24 cellular contexts compared by ENCODE assay signal in the genomic region with DNA sequence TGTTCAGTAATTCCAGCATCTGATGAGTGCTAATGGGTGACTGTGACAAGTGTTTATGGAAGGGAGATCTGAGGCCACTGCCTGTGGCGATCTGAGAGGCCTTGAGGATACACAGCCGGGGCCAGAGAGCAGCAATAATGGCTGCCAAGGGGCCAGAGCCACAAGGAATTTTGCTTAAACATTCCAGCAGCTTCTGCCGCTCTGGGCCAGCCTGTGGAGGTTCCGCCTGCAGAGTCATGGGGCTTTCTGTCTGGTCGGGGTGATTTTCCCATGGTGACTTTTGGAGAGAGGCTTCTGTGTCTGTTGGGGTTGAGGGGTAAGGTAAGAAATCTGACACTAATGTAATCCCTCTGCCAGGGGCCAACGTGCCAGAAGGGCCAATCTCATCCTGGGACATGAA.
A peak's percentile ranks its signal among the peaks of the same experiment; 100 is the strongest.
DNase-seq lines count a peak whose midpoint lies in the region; ATAC-seq and TF ChIP-seq lines count a peak whose summit lies in the region.
"Had no signal": no experiment of that assay in that cellular context is flagged by ENCODE, and none has a peak within 500 bp of the region (broad histone marks: within the 10 kb centered on the region; RNA-seq: fewer than 3 reads in every experiment).

No MANE protein-coding gene starts in this region.

- no peak for TF ChIP-seq POLR2A in gastroesophageal sphincter (IDR thresholded peaks at IDR 0.05)

- H3K27me3 Mint-ChIP-seq in WTC11 (ENCODE audit: low read depth), result no peaks in the 10 kb centered on the region
- H3K27me3 Mint-ChIP-seq: central memory CD8-positive, alpha-beta T cell; effector memory CD8-positive, alpha-beta T cell had no signal

- no peak overlapping the region for H3K4me2 ChIP-seq in osteoblast (ENCODE audit: insufficient read depth, low read length)

- 18 to 28% methylated on average over 4 to 6 of the region's 6 CpGs for WGBS in gastroesophageal sphincter (ENCODE audit: low coverage in 1 of 2), 2 donors

- no peaks in the 10 kb centered on the region for H3K36me3 Mint-ChIP-seq in WTC11

- H3K4me3 ChIP-seq in gastroesophageal sphincter (no peak overlapping the region), osteoblast (ENCODE audit: insufficient read depth, low read length) (no peak overlapping the region), coronary artery (no peak overlapping the region)
- H3K4me3 ChIP-seq: adrenal gland, lung, psoas muscle, SK-N-MC, vagina had no signal

- H3K9me3 Mint-ChIP-seq in WTC11, result no peaks in the 10 kb centered on the region
- H3K9me3 Mint-ChIP-seq: central memory CD8-positive, alpha-beta T cell; effector memory CD8-positive, alpha-beta T cell; nephron had no signal

- no peaks in the 10 kb centered on the region for H4K20me1 ChIP-seq in osteoblast (ENCODE audit: insufficient read depth, low read length)

- H2AFZ ChIP-seq in osteoblast (ENCODE audit: low read length), result peak overlapping the region; percentile 41

- no peaks in the 10 kb centered on the region for H3K36me3 ChIP-seq in gastroesophageal sphincter
- no peaks in the 10 kb centered on the region for H3K36me3 ChIP-seq in osteoblast (ENCODE audit: insufficient read depth, low read length)
- H3K36me3 ChIP-seq: adrenal gland, vagina had no signal

- POLR2A ChIA-PET in WTC11 (lab: Charles Lee), result no interaction called here

- H3K27ac ChIP-seq in gastroesophageal sphincter (peak overlapping the region; percentile 82 to 89 (median 86)), osteoblast (ENCODE audit: low read depth, low read length) (peak overlapping the region; percentile 94), coronary artery (no peak overlapping the region)
- H3K27ac ChIP-seq: adrenal gland, psoas muscle, SK-N-MC, vagina had no signal

- H3K79me2 ChIP-seq in osteoblast (ENCODE audit: insufficient read depth, low read length), result no peaks in the 10 kb centered on the region

- peak; percentile 71 for ATAC-seq in WTC11
- peak; percentile 20 for ATAC-seq in gastroesophageal sphincter
- no peak for ATAC-seq in HG02870 (IDR thresholded peaks at IDR 0.05; ENCODE audit: unreplicated experiment)
- ATAC-seq: effector memory CD8-positive, alpha-beta T cell; Panc1; psoas muscle had no signal

- no peak for TF ChIP-seq CTCF in WTC11 (IDR thresholded peaks at IDR 0.05)
- no peak for TF ChIP-seq CTCF in gastroesophageal sphincter (IDR thresholded peaks at IDR 0.05)
- TF ChIP-seq CTCF in osteoblast (IDR thresholded peaks at IDR 0.05; ENCODE audit: extremely low read depth, low read depth, low read length), result no peak
- TF ChIP-seq CTCF in coronary artery (IDR thresholded peaks at IDR 0.05), result no peak

- H3K4me1 ChIP-seq in gastroesophageal sphincter (peaks cover 8 to 60% (median 11%) of the 10 kb centered on the region in 3 donors), osteoblast (ENCODE audit: insufficient read depth, low read length) (peaks cover 31% of the 10 kb centered on the region)
- H3K4me1 ChIP-seq: adrenal gland, psoas muscle, vagina had no signal

- no peak overlapping the region for H3K27ac Mint-ChIP-seq in WTC11
- H3K27ac Mint-ChIP-seq: effector memory CD8-positive, alpha-beta T cell had no signal

- H3K27me3 ChIP-seq in gastroesophageal sphincter, result no peaks in the 10 kb centered on the region
- H3K27me3 ChIP-seq in osteoblast (ENCODE audit: insufficient read depth, low read length), result no peaks in the 10 kb centered on the region
- H3K27me3 ChIP-seq: adrenal gland, vagina had no signal

- peaks cover 27% of the 10 kb centered on the region for H3K4me1 Mint-ChIP-seq in WTC11
- H3K4me1 Mint-ChIP-seq: central memory CD8-positive, alpha-beta T cell had no signal

- H3K9me3 ChIP-seq in gastroesophageal sphincter (no peaks in the 10 kb centered on the region), osteoblast (ENCODE audit: low read depth, low read length) (no peaks in the 10 kb centered on the region)
- H3K9me3 ChIP-seq: adrenal gland, psoas muscle, vagina had no signal

- no peak for TF ChIP-seq EP300 in gastroesophageal sphincter (IDR thresholded peaks at IDR 0.05)

- H3K4me3 Mint-ChIP-seq in WTC11, result no peak overlapping the region
- H3K4me3 Mint-ChIP-seq: central memory CD8-positive, alpha-beta T cell; effector memory CD8-positive, alpha-beta T cell; nephron had no signal

- CTCF ChIA-PET in WTC11 (lab: Charles Lee), result no interaction called here

- DNase-seq in ELF-1 (ENCODE audit: low read depth, low spot score) (peak; percentile 90), WTC11 (ENCODE audit: low spot score) (peak; percentile 38), osteoblast (ENCODE audit: insufficient read length, low spot score, missing footprints) (no peak), coronary artery (ENCODE audit: low spot score) (no peak), superior temporal gyrus (ENCODE audit: extremely low spot score) (no peak)
- DNase-seq in activated effector memory CD4-positive, alpha-beta T cell treated with Interleukin-2 at 50 U/mL for 16 hours, result no peak
- DNase-seq: adrenal gland; C1 segment of cervical spinal cord; DMS 273 treated with DMSO at 0.1 percent for 48 hours; effector memory CD8-positive, alpha-beta T cell; KBM-7; NCI-H1930; NCI-H226; psoas muscle; stimulated activated CD4-positive, alpha-beta T cell treated with anti-CD3 and anti-CD28 coated beads, Interleukin-4, amount 100 ng/mL, for 24 hours; T1000 had no signal

TF ChIP-seq in WTC11, 78 proteins besides CTCF, POLR2A, EP300 and RAD21:
- TF ChIP-seq, protein P1, sequence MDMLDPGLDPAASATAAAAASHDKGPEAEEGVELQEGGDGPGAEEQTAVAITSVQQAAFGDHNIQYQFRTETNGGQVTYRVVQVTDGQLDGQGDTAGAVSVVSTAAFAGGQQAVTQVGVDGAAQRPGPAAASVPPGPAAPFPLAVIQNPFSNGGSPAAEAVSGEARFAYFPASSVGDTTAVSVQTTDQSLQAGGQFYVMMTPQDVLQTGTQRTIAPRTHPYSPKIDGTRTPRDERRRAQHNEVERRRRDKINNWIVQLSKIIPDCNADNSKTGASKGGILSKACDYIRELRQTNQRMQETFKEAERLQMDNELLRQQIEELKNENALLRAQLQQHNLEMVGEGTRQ (CRISPR knock-in tag; IDR thresholded peaks at IDR 0.05), result no peak
- TF ChIP-seq PRRX2 (CRISPR knock-in tag; IDR thresholded peaks at IDR 0.05) (no peak), CBFB (CRISPR knock-in tag; IDR thresholded peaks at IDR 0.05; ENCODE audit: low read depth) (no peak)

Comparison
In these comparisons a context has a peak if more than half of its experiments do, and no peak if none do; other contexts are left out.
1. DNase-seq: peak in ELF-1 (single experiment) and WTC11 (single experiment); none in osteoblast (single experiment), coronary artery (single experiment), superior temporal gyrus (single experiment) and activated effector memory CD4-positive, alpha-beta T cell treated with Interleukin-2 at 50 U/mL for 16 hours (single experiment).
2. H3K27ac ChIP-seq: peak in gastroesophageal sphincter (4 of 4) and osteoblast (single experiment); none in coronary artery (0 of 2).